In genomic region chr15:71784719-71785118, GRCh38 we compare ENCODE assay signal across 8 cellular contexts. TPM values are rescaled to one million over a fixed set of nuclear protein-coding genes. Genes with fewer than 3 reads are reported as not detected.
A peak's percentile ranks its signal among the peaks of the same experiment; 100 is the strongest.
DNase-seq lines count a peak whose midpoint lies in the region; ATAC-seq and TF ChIP-seq lines count a peak whose summit lies in the region.
"Had no signal": no experiment of that assay in that cellular context is flagged by ENCODE, and none has a peak within 500 bp of the region (broad histone marks: within the 10 kb centered on the region; RNA-seq: fewer than 3 reads in every experiment).

No MANE protein-coding gene starts in this region.

- no peaks in the 10 kb centered on the region for H3K23me2 ChIP-seq in H9 (ENCODE audit: insufficient read length, low read depth, low read length, poor library complexity, severe bottlenecking)

- H3K36me3 Mint-ChIP-seq in Caco-2 (ENCODE audit: insufficient read depth, unreplicated experiment) (no peaks in the 10 kb centered on the region), H9 (ENCODE audit: insufficient read depth in 1 of 3, low read depth in 3 of 3) (no peaks in the 10 kb centered on the region; a peak in 1 of 7 replicates)
- H3K36me3 Mint-ChIP-seq: mesothelial cell of epicardium had no signal

- DNase-seq in Caco-2 (peak in 1 of 2 experiments; percentile 46), H9 (no peak), left lung (no peak), RPMI8226 (no peak), hippocampal formation (lab: John Stamatoyannopoulos, UW) (no peak)
- peak; percentile 18 for DNase-seq in activated naive CD4-positive, alpha-beta T cell treated with anti-CD3 and anti-CD28 coated beads, Interleukin-2, amount 50 U/mL, for 16 hours

- H3T11ph ChIP-seq in H9 (ENCODE audit: low read length) = no peak overlapping the region

- H3K27me3 ChIP-seq in Caco-2 (replicated peaks; ENCODE audit: control insufficient read depth, insufficient read depth, low read length) = no peaks in the 10 kb centered on the region
- H3K27me3 ChIP-seq in H9 (ENCODE audit: insufficient read depth, low read length) = no peaks in the 10 kb centered on the region
- H3K27me3 ChIP-seq in left lung = no peaks in the 10 kb centered on the region

- H3K4me1 Mint-ChIP-seq in Caco-2 (ENCODE audit: low read depth, unreplicated experiment) (peaks cover 3% of the 10 kb centered on the region), H9 (peaks cover 9% of the 10 kb centered on the region in 2 experiments)

- POLR2A ChIA-PET in Caco-2 (lab: Charles Lee) = no interaction called here

- H2AK5ac ChIP-seq in H9 (ENCODE audit: insufficient read length, low read length) = no peak overlapping the region

- no peaks in the 10 kb centered on the region for H3K36me3 ChIP-seq in Caco-2 (ENCODE audit: control insufficient read depth, insufficient read depth, low read length)
- no peaks in the 10 kb centered on the region for H3K36me3 ChIP-seq in left lung

- H3K27ac ChIP-seq in H9 (ENCODE audit: insufficient read length, low read depth, low read length) = no peak overlapping the region
- no peak overlapping the region for H3K27ac ChIP-seq in left lung

- H4K20me1 ChIP-seq in H9 (ENCODE audit: control insufficient read depth, insufficient read depth, insufficient read length) = no peaks in the 10 kb centered on the region

- TF ChIP-seq CTCF in Caco-2 (IDR thresholded peaks at IDR 0.05; ENCODE audit: insufficient read depth in 1 of 2, low read depth in 1 of 2, low read length in 1 of 2, severe bottlenecking in 1 of 2, unreplicated experiment in 1 of 2) = peak; percentile 40 to 56
- TF ChIP-seq CTCF in H9 (conservative IDR thresholded peaks at IDR 0.05) = peak; percentile 76
- no peak for TF ChIP-seq CTCF in left lung (IDR thresholded peaks at IDR 0.05)

- H2AFZ ChIP-seq in H9 (ENCODE audit: low read length) = no peak overlapping the region

- H4K91ac ChIP-seq in H9 (ENCODE audit: insufficient read length, low read depth, low read length) = no peak overlapping the region

- no peak overlapping the region for H3K56ac ChIP-seq in H9 (ENCODE audit: insufficient read length, low read depth, low read length)

- H3K79me1 ChIP-seq in H9 (ENCODE audit: insufficient read depth, low read depth, low read length, poor library complexity, severe bottlenecking) = no peaks in the 10 kb centered on the region

- no peak overlapping the region for H2BK120ac ChIP-seq in H9 (ENCODE audit: low read depth, low read length, poor library complexity, severe bottlenecking)

- H3K79me2 ChIP-seq in H9 (ENCODE audit: insufficient read depth, low read length) = no peaks in the 10 kb centered on the region; the same call in 1 of the 2 replicates

- no peaks in the 10 kb centered on the region for H3K9me3 ChIP-seq in Caco-2
- no peaks in the 10 kb centered on the region for H3K9me3 ChIP-seq in H9 (ENCODE audit: control insufficient read depth, low read depth, low read length)
- H3K9me3 ChIP-seq in left lung = no peaks in the 10 kb centered on the region

- H3K18ac ChIP-seq in H9 (ENCODE audit: insufficient read length, low read depth, low read length) = no peak overlapping the region

- no peaks in the 10 kb centered on the region for H3K27me3 Mint-ChIP-seq in Caco-2 (ENCODE audit: insufficient read depth, unreplicated experiment)
- peaks cover 3% of the 10 kb centered on the region for H3K27me3 Mint-ChIP-seq in H9 (ENCODE audit: low read depth)

- H3K14ac ChIP-seq in H9 (ENCODE audit: insufficient read depth, low read length) = no peak overlapping the region

- no TSS peak for BruUV-seq in Caco-2 (replicated peaks; lab: Mats Ljungman, UMichigan)

- H3K9me3 Mint-ChIP-seq in Caco-2 (ENCODE audit: unreplicated experiment) (no peaks in the 10 kb centered on the region), H9 (no peaks in the 10 kb centered on the region)
- H3K9me3 Mint-ChIP-seq: mesothelial cell of epicardium had no signal

- H3K4me1 ChIP-seq in Caco-2 = peaks cover 11% of the 10 kb centered on the region
- H3K4me1 ChIP-seq in H9 (ENCODE audit: insufficient read depth, low read length) = no peaks in the 10 kb centered on the region; the same call in 1 of the 2 replicates
- peaks cover 3 to 4% of the 10 kb centered on the region in 2 donors for H3K4me1 ChIP-seq in left lung

- H3K9ac ChIP-seq in H9 (ENCODE audit: extremely low read depth, insufficient read length, low read length) = no peak overlapping the region

- CTCF ChIA-PET in Caco-2 (lab: Charles Lee) = interaction anchor here (1.0 kb wide), 1 partner anchor 41 kb away, joined by 3 read pairs; no protein-coding TSS in a partner anchor

- no peak overlapping the region for H3K27ac Mint-ChIP-seq in Caco-2 (ENCODE audit: unreplicated experiment)
- H3K27ac Mint-ChIP-seq in H9 = no peak overlapping the region
- H3K27ac Mint-ChIP-seq: mesothelial cell of epicardium had no signal

- H4K5ac ChIP-seq in H9 (ENCODE audit: insufficient read length, low read depth, low read length) = no peak overlapping the region

- H2BK20ac ChIP-seq in H9 (ENCODE audit: low read depth, low read length, poor library complexity, severe bottlenecking) = no peak overlapping the region

- H3K4me2 ChIP-seq in H9 (ENCODE audit: insufficient read depth, insufficient read length, low read length) = no peak overlapping the region

- intact Hi-C loops in Caco-2 (cut with micrococcal nuclease; ENCODE audit: unreplicated experiment) (loop anchor here (5.0 kb wide), 1 partner anchor 37 kb away; no protein-coding TSS in a partner anchor), left lung (cut with DNase I) (no loop called here)

- H3K4me3 Mint-ChIP-seq in Caco-2 (ENCODE audit: unreplicated experiment) (no peak overlapping the region), H9 (no peak overlapping the region)
- H3K4me3 Mint-ChIP-seq: mesothelial cell of epicardium had no signal

- WGBS in H9 (ENCODE audit: extremely low coverage, insufficient read length, low lambda C conversion rate) = no CpG with 5 or more reads among the region's 6 CpGs

- no peak overlapping the region for H3K4me3 ChIP-seq in Caco-2 (ENCODE audit: low read depth, low read length)
- no peak overlapping the region for H3K4me3 ChIP-seq in left lung

- ATAC-seq in left lung (peak; percentile 32), GM21447 (IDR thresholded peaks at IDR 0.05; ENCODE audit: unreplicated experiment) (no peak)

- no peak overlapping the region for H3K4ac ChIP-seq in H9 (ENCODE audit: low read depth, low read length)

- H2BK15ac ChIP-seq in H9 (ENCODE audit: low read depth, low read length) = no peak overlapping the region

- H4K8ac ChIP-seq in H9 (replicated peaks; ENCODE audit: insufficient read length, low read depth, low read length) = no peak overlapping the region

- no peak overlapping the region for H2BK12ac ChIP-seq in H9 (ENCODE audit: insufficient read length, low read depth, low read length)

- no peak overlapping the region for H2BK5ac ChIP-seq in H9 (ENCODE audit: insufficient read length, low read length)

- H3K23ac ChIP-seq in H9 (ENCODE audit: insufficient read length, low read depth, low read length) = no peak overlapping the region

RNA-seq across cellular contexts. Expression of gene NR2E3, which starts 25.6 kb away (rescaled TPM):
- total RNA-seq in Caco-2 (2022) (not detected in 2 replicates), H9 (2021) (0.31 and 0.35 TPM in 2 replicates), left lung (under 1 TPM; 0.61 to 0.76 TPM)

Comparison
In these comparisons a context has a peak if more than half of its experiments do, and no peak if none do; other contexts are left out.
1. CTCF ChIP-seq: peak in Caco-2 (2 of 2) and H9 (single experiment); none in left lung (0 of 2).